In genomic region chr2:207483066-207483465, GRCh38 we compare ENCODE assay signal across 2 cellular contexts.
TF ChIP-seq lines count a peak whose summit lies in the region.

No MANE protein-coding gene starts in this region.

TF ChIP-seq in A549, 52 proteins besides CTCF, POLR2A, EP300 and RAD21 (continued from another document):
- TF ChIP-seq REST (IDR thresholded peaks at IDR 0.05) (no peak), PBX3 (IDR thresholded peaks at IDR 0.05) (no peak), BHLHE40 (IDR thresholded peaks at IDR 0.05; ENCODE audit: low read depth, low read length) (no peak), CHD2 (IDR thresholded peaks at IDR 0.05; ENCODE audit: low read length, partially characterized antibody) (no peak), ZC3H11A (IDR thresholded peaks at IDR 0.05) (no peak), ZFP36 (IDR thresholded peaks at IDR 0.05; ENCODE audit: borderline replicate concordance, partially characterized antibody) (no peak), CHD4 (IDR thresholded peaks at IDR 0.05; ENCODE audit: borderline replicate concordance) (no peak), JUN (IDR thresholded peaks at IDR 0.05) (no peak), ZNF302 (CRISPR knock-in tag; IDR thresholded peaks at IDR 0.05) (no peak), HOXB13 (CRISPR knock-in tag; IDR thresholded peaks at IDR 0.05; ENCODE audit: low read depth) (no peak), BCL3 (IDR thresholded peaks at IDR 0.05) (no peak), SREBF2 (IDR thresholded peaks at IDR 0.05) (no peak), FOSL2 (IDR thresholded peaks at IDR 0.05) (no peak), FOSL2 (CRISPR knock-in tag; IDR thresholded peaks at IDR 0.05) (no peak), FOXS1 (CRISPR knock-in tag; IDR thresholded peaks at IDR 0.05) (no peak), NPAS2 (CRISPR knock-in tag; IDR thresholded peaks at IDR 0.05; ENCODE audit: borderline replicate concordance) (no peak), CEBPB (IDR thresholded peaks at IDR 0.05) (no peak)

TF ChIP-seq in HEK293, 187 proteins besides CTCF, POLR2A, EP300 and RAD21 (continued from another document):
- TF ChIP-seq ZBTB10 (tag by site-specific recombination; IDR thresholded peaks at IDR 0.05), result no peak
TF ChIP-seq in HEK293: peak in this region for 1.
